23 cellular contexts compared by ENCODE assay signal in the genomic region with DNA sequence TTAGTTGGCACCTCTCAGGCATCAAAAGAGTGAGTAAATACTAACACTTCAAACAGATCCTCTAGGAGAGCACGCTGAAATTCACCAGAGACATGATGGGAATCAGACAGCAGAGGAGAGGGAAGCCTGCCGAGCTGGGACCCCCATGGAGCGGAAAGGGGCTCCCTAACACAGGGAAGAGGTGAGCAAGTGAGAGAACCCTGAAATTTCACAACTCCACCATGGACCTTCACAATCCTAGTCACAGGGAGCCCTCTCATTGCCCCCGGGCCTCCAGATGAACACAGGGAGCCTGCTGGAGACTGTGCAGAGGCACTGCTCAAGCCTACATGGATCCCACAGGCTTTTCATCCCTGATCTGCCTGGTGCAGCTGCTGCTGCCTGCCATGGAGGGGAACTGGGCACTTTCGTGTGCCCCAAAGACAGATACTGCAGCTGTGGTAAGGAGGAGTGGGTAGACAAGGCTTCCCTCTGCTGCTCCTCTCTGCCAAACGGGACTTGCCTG. TPM values are rescaled to one million over a fixed set of nuclear protein-coding genes. Genes with fewer than 3 reads are reported as not detected.
DNase-seq lines count a peak whose midpoint lies in the region; ATAC-seq, FAIRE-seq and TF ChIP-seq lines count a peak whose summit lies in the region.
"Had no signal": no experiment of that assay in that cellular context is flagged by ENCODE, and none has a peak within 500 bp of the region (broad histone marks: within the 10 kb centered on the region; RNA-seq: fewer than 3 reads in every experiment).

No MANE protein-coding gene starts in this region.

- H4K91ac ChIP-seq in trophoblast cell (ENCODE audit: low read depth, low read length), result no peak overlapping the region

- TF ChIP-seq CTCF in GM12878 (IDR thresholded peaks at IDR 0.05 in 2 of 3, conservative IDR thresholded peaks at IDR 0.05 in 1 of 3; ENCODE audit: control insufficient read depth in 2 of 3, extremely low read depth in 1 of 3, insufficient read depth in 1 of 3, low read depth in 3 of 3, low read length in 3 of 3), result no peak
- no peak for TF ChIP-seq CTCF in smooth muscle cell (IDR thresholded peaks at IDR 0.05; ENCODE audit: borderline replicate concordance, insufficient read depth, poor library complexity, severe bottlenecking)

- H3K4me3 Mint-ChIP-seq in CD4-positive, alpha-beta memory T cell, result no peak overlapping the region
- no peak overlapping the region for H3K4me3 Mint-ChIP-seq in stimulated activated memory B cell treated with anti-CD40 and anti-IgM and Interleukin-4, amounts not matched to agents 10 μg/mL and 1 μg/mL and 100 μg/mL, for 72 hours
- H3K4me3 Mint-ChIP-seq: central memory CD8-positive, alpha-beta T cell; effector memory CD8-positive, alpha-beta T cell; immature natural killer cell; naive thymus-derived CD4-positive, alpha-beta T cell had no signal

- RAD21 ChIA-PET in GM12878 (lab: Charles Lee; ENCODE audit: unreplicated experiment), result no interaction called here

- H3K9ac ChIP-seq in GM12878 (ENCODE audit: control insufficient read depth, insufficient read depth, low read length), result no peak overlapping the region
- H3K9ac ChIP-seq in trophoblast cell (ENCODE audit: low read length), result no peak overlapping the region
- no peak overlapping the region for H3K9ac ChIP-seq in smooth muscle cell (ENCODE audit: low read depth)

- no peaks in the 10 kb centered on the region for H3K79me1 ChIP-seq in trophoblast cell (ENCODE audit: low read length)

- FAIRE-seq in GM12878 (lab: Jason Lieb, UNC), result no peak
- FAIRE-seq: small intestine had no signal

- SMC1A ChIA-PET in GM12878 (lab: Charles Lee; ENCODE audit: uncharacterized antibody, unreplicated experiment), result no interaction called here

- H3K4me1 ChIP-seq in CD4-positive, alpha-beta memory T cell (ENCODE audit: insufficient read depth, low read length), result no peaks in the 10 kb centered on the region
- H3K4me1 ChIP-seq in GM12878 (ENCODE audit: control insufficient read depth, insufficient read depth, low read length), result no peaks in the 10 kb centered on the region
- peaks cover 4% of the 10 kb centered on the region in 2 experiments for H3K4me1 ChIP-seq in trophoblast cell (ENCODE audit: control insufficient read depth in 1 of 2, insufficient read depth in 2 of 2, low read length in 2 of 2)
- H3K4me1 ChIP-seq in smooth muscle cell (ENCODE audit: low read depth), result no peaks in the 10 kb centered on the region
- H3K4me1 ChIP-seq: tibial artery had no signal

- no peak overlapping the region for H3K14ac ChIP-seq in trophoblast cell (ENCODE audit: low read length)

- H3K27ac ChIP-seq in CD4-positive, alpha-beta memory T cell (ENCODE audit: low read depth, low read length), result no peak overlapping the region
- H3K27ac ChIP-seq in GM12878 (ENCODE audit: control insufficient read depth, insufficient read depth), result no peak overlapping the region
- H3K27ac ChIP-seq in trophoblast cell (ENCODE audit: low read depth, low read length), result no peak overlapping the region
- no peak overlapping the region for H3K27ac ChIP-seq in smooth muscle cell (ENCODE audit: low read depth)
- H3K27ac ChIP-seq: heart left ventricle, lower lobe of right lung, tibial artery had no signal

- WGBS in GM12878 (ENCODE audit: insufficient coverage, insufficient replicate concordance, low lambda C conversion rate, missing lambda C conversion rate), result 43% methylated on average over 6 of the region's 6 CpGs
- WGBS in trophoblast cell (ENCODE audit: extremely low coverage, insufficient coverage, insufficient read length), result no CpG with 5 or more reads among the region's 6 CpGs
- 72% methylated on average over 6 of the region's 6 CpGs for WGBS in smooth muscle cell (ENCODE audit: low lambda C conversion rate)

- TF ChIP-seq POLR2A in GM12878 (IDR thresholded peaks at IDR 0.05; ENCODE audit: low read depth, low read length), result no peak

- peak; percentile 11; the same call in 1 of the 3 replicates for ATAC-seq in GM12878
- no peak for ATAC-seq in stimulated activated memory B cell treated with anti-CD40 and anti-IgM and Interleukin-4, amounts not matched to agents 10 μg/mL and 1 μg/mL and 100 μg/mL, for 72 hours
- ATAC-seq: naive thymus-derived CD4-positive, alpha-beta T cell had no signal

- DNase-seq in activated T-cell treated with anti-CD3 and anti-CD28 coated beads, Interleukin-2, amount 50 U/mL, for 1 hour, result peak; percentile 14
- DNase-seq in activated T-cell treated with anti-CD3 and anti-CD28 coated beads for 4 hours (no peak), GM12878 (ENCODE audit: low read depth, low spot score) (no peak), trophoblast cell (no peak), smooth muscle cell (lab: John Stamatoyannopoulos, UW; ENCODE audit: unreplicated experiment) (no peak), G401 (ENCODE audit: low spot score) (no peak)
- DNase-seq in CD4-positive, alpha-beta memory T cell, result no peak
- DNase-seq: activated gamma-delta T cell treated with Interleukin-2 at 50 U/mL for 16 hours; effector memory CD8-positive, alpha-beta T cell; immature natural killer cell; lower lobe of right lung; NCI-H1092; NCI-H2081 treated with DMSO at 0.1 percent for 48 hours; NK-92 treated with Interleukin-12 subunit alpha and Interleukin-12 subunit beta, amount 100 ng/mL, for 24 hours; small intestine had no signal

- H3K79me2 ChIP-seq in GM12878 (ENCODE audit: control insufficient read depth, insufficient read depth, low read length), result no peaks in the 10 kb centered on the region
- no peaks in the 10 kb centered on the region for H3K79me2 ChIP-seq in trophoblast cell (ENCODE audit: control insufficient read depth, insufficient read depth, low read length, poor library complexity)
- no peaks in the 10 kb centered on the region for H3K79me2 ChIP-seq in smooth muscle cell (ENCODE audit: low read depth)

- peaks cover 0 to 14% (median 9%) of the 10 kb centered on the region in 4 donors for H3K4me1 Mint-ChIP-seq in CD4-positive, alpha-beta memory T cell
- H3K4me1 Mint-ChIP-seq in stimulated activated memory B cell treated with anti-CD40 and anti-IgM and Interleukin-4, amounts not matched to agents 10 μg/mL and 1 μg/mL and 100 μg/mL, for 72 hours, result no peaks in the 10 kb centered on the region
- H3K4me1 Mint-ChIP-seq: immature natural killer cell had no signal

- no TSS peak for BruUV-seq in GM12878 (replicated peaks; lab: Mats Ljungman, UMichigan)

- no peak overlapping the region for H3K4ac ChIP-seq in trophoblast cell (ENCODE audit: low read depth, low read length)

- in situ Hi-C loops in GM12878 (cut with MboI), result no loop called here
- in situ Hi-C loops in G401 (cut with HindIII; ENCODE audit: low sequenced_read_pairs), result loop anchor here (25.0 kb wide), 1 partner anchor 310 kb away; no protein-coding TSS in a partner anchor

- peak overlapping the region in 4 of 7 donors; percentile 30 to 72 (median 48) for H3K27ac Mint-ChIP-seq in CD4-positive, alpha-beta memory T cell
- H3K27ac Mint-ChIP-seq in stimulated activated memory B cell treated with anti-CD40 and anti-IgM and Interleukin-4, amounts not matched to agents 10 μg/mL and 1 μg/mL and 100 μg/mL, for 72 hours, result no peak overlapping the region
- H3K27ac Mint-ChIP-seq: immature natural killer cell had no signal

- CTCF ChIA-PET in CD4-positive, alpha-beta memory T cell (lab: Charles Lee; ENCODE audit: partially characterized antibody), result interaction anchor here (2.5 to 3.5 kb wide), 2 partner anchors 8 to 98 kb away, joined by 9 to 15 read pairs; no protein-coding TSS in a partner anchor
- CTCF ChIA-PET in GM12878 (lab: Yijun Ruan, JAX), result interaction anchor here (1.0 to 1.4 kb wide), 3 partner anchors 10 to 317 kb away, joined by 3 to 4 read pairs (median 3); no protein-coding TSS in a partner anchor

- H3K9me3 ChIP-seq in CD4-positive, alpha-beta memory T cell (ENCODE audit: control insufficient read depth in 1 of 2, low read length in 2 of 2), result peaks cover 0 to 3% of the 10 kb centered on the region in 2 donors
- H3K9me3 ChIP-seq in GM12878 (replicated peaks; ENCODE audit: control insufficient read depth, insufficient read depth, low read length), result no peaks in the 10 kb centered on the region; the same call in 1 of the 3 replicates
- peaks cover 12% of the 10 kb centered on the region for H3K9me3 ChIP-seq in trophoblast cell (ENCODE audit: insufficient read depth, low read depth, low read length)
- no peaks in the 10 kb centered on the region for H3K9me3 ChIP-seq in smooth muscle cell (replicated peaks; ENCODE audit: low read depth)
- H3K9me3 ChIP-seq: lower lobe of right lung, tibial artery had no signal

- peak overlapping the region; percentile 6 for H2AK5ac ChIP-seq in trophoblast cell (ENCODE audit: low read length)

- H2AFZ ChIP-seq in GM12878 (ENCODE audit: control insufficient read depth, low read depth, low read length), result no peak overlapping the region
- H2AFZ ChIP-seq in trophoblast cell (ENCODE audit: insufficient read depth, low read length, poor library complexity), result no peak overlapping the region
- no peak overlapping the region for H2AFZ ChIP-seq in smooth muscle cell (ENCODE audit: low read depth)

- H2BK120ac ChIP-seq in trophoblast cell (ENCODE audit: insufficient read depth, low read length, poor library complexity), result no peak overlapping the region

- H3K18ac ChIP-seq in trophoblast cell (ENCODE audit: low read length), result no peak overlapping the region

- no peak overlapping the region for H3K4me3 ChIP-seq in CD4-positive, alpha-beta memory T cell (ENCODE audit: low read length in 2 of 2)
- H3K4me3 ChIP-seq in GM12878 (no peak overlapping the region), trophoblast cell (ENCODE audit: low read depth, low read length) (no peak overlapping the region), smooth muscle cell (no peak overlapping the region)
- H3K4me3 ChIP-seq: heart left ventricle, lower lobe of right lung, tibial artery had no signal

- peaks cover 0 to 18% (median 4%) of the 10 kb centered on the region in 8 donors for H3K9me3 Mint-ChIP-seq in CD4-positive, alpha-beta memory T cell
- H3K9me3 Mint-ChIP-seq in stimulated activated memory B cell treated with anti-CD40 and anti-IgM and Interleukin-4, amounts not matched to agents 10 μg/mL and 1 μg/mL and 100 μg/mL, for 72 hours, result peaks cover 10% of the 10 kb centered on the region
- H3K9me3 Mint-ChIP-seq: central memory CD8-positive, alpha-beta T cell; effector memory CD8-positive, alpha-beta T cell had no signal

- no peak overlapping the region for H4K8ac ChIP-seq in trophoblast cell (ENCODE audit: low read depth, low read length)

- H3K27me3 Mint-ChIP-seq in CD4-positive, alpha-beta memory T cell, result no peaks in the 10 kb centered on the region
- no peaks in the 10 kb centered on the region for H3K27me3 Mint-ChIP-seq in stimulated activated memory B cell treated with anti-CD40 and anti-IgM and Interleukin-4, amounts not matched to agents 10 μg/mL and 1 μg/mL and 100 μg/mL, for 72 hours
- H3K27me3 Mint-ChIP-seq: central memory CD8-positive, alpha-beta T cell; effector memory CD8-positive, alpha-beta T cell; naive thymus-derived CD4-positive, alpha-beta T cell had no signal

- peak overlapping the region; percentile 20 for H2BK12ac ChIP-seq in trophoblast cell (ENCODE audit: low read length)

- no peaks in the 10 kb centered on the region for H3F3A ChIP-seq in smooth muscle cell (ENCODE audit: low read depth)

- H2BK5ac ChIP-seq in trophoblast cell (ENCODE audit: low read depth, low read length, poor library complexity), result no peak overlapping the region

- TF ChIP-seq EP300 in GM12878 (IDR thresholded peaks at IDR 0.05; ENCODE audit: borderline replicate concordance in 1 of 2, control insufficient read depth in 1 of 2, low read depth in 2 of 2, low read length in 2 of 2), result no peak

- H4K12ac ChIP-seq in trophoblast cell (ENCODE audit: low read depth, low read length), result no peak overlapping the region

- intact Hi-C loops in CD4-positive, alpha-beta memory T cell (cut with micrococcal nuclease), result loop anchor here (1.0 kb wide), 1 partner anchor 98 kb away; no protein-coding TSS in a partner anchor
- intact Hi-C loops in GM12878 (cut with micrococcal nuclease; ENCODE audit: unreplicated experiment), result loop anchor here (10.0 kb wide), 2 partner anchors 297 to 993 kb away; no protein-coding TSS in a partner anchor

- TF ChIP-seq RAD21 in GM12878 (IDR thresholded peaks at IDR 0.05; ENCODE audit: insufficient read depth, low read depth, low read length), result no peak

- POLR2A ChIA-PET in CD4-positive, alpha-beta memory T cell (lab: Charles Lee; ENCODE audit: partially characterized antibody), result no interaction called here
- POLR2A ChIA-PET in GM12878 (lab: Charles Lee), result no interaction called here

- H4K20me1 ChIP-seq in GM12878 (ENCODE audit: control insufficient read depth, insufficient read depth), result no peaks in the 10 kb centered on the region
- no peaks in the 10 kb centered on the region for H4K20me1 ChIP-seq in smooth muscle cell (ENCODE audit: low read depth)

- peaks cover 5% of the 10 kb centered on the region for H3K36me3 ChIP-seq in CD4-positive, alpha-beta memory T cell (ENCODE audit: insufficient read depth, low read length)
- H3K36me3 ChIP-seq in GM12878 (ENCODE audit: control insufficient read depth in 2 of 2, insufficient read depth in 2 of 2, low read length in 1 of 2), result no peaks in the 10 kb centered on the region
- no peaks in the 10 kb centered on the region for H3K36me3 ChIP-seq in trophoblast cell (ENCODE audit: control insufficient read depth in 1 of 2, insufficient read depth in 2 of 2, low read length in 2 of 2)
- no peaks in the 10 kb centered on the region for H3K36me3 ChIP-seq in smooth muscle cell (ENCODE audit: low read depth)
- H3K36me3 ChIP-seq: heart left ventricle, lower lobe of right lung, tibial artery had no signal

- no peak overlapping the region for H3K23ac ChIP-seq in trophoblast cell (ENCODE audit: low read length)

- H3K36me3 Mint-ChIP-seq in CD4-positive, alpha-beta memory T cell, result peaks cover 55 to 58% of the 10 kb centered on the region in 2 donors
- H3K36me3 Mint-ChIP-seq in stimulated activated memory B cell treated with anti-CD40 and anti-IgM and Interleukin-4, amounts not matched to agents 10 μg/mL and 1 μg/mL and 100 μg/mL, for 72 hours, result peaks cover 6% of the 10 kb centered on the region

- no peaks in the 10 kb centered on the region for H3K27me3 ChIP-seq in CD4-positive, alpha-beta memory T cell (ENCODE audit: insufficient read depth, low read length)
- no peaks in the 10 kb centered on the region for H3K27me3 ChIP-seq in GM12878 (replicated peaks in 1 of 2; ENCODE audit: control insufficient read depth in 2 of 2, insufficient read depth in 2 of 2, low read length in 1 of 2)
- H3K27me3 ChIP-seq in trophoblast cell (ENCODE audit: insufficient read depth, low read length), result no peaks in the 10 kb centered on the region
- H3K27me3 ChIP-seq in smooth muscle cell (ENCODE audit: low read depth), result no peaks in the 10 kb centered on the region
- H3K27me3 ChIP-seq: tibial artery had no signal

- H3K4me2 ChIP-seq in GM12878 (ENCODE audit: control insufficient read depth, insufficient read depth), result no peak overlapping the region
- H3K4me2 ChIP-seq in trophoblast cell (ENCODE audit: low read length), result no peak overlapping the region
- H3K4me2 ChIP-seq in smooth muscle cell, result no peak overlapping the region

RNA-seq across cellular contexts. Expression of a gene that starts 59.2 kb away (rescaled TPM):
- total RNA-seq in CD4-positive, alpha-beta memory T cell, result not detected
- not detected for polyA plus RNA-seq in CD4-positive, alpha-beta memory T cell
- total RNA-seq in GM12878 (2013; cell fraction: nucleolus; rRNA removed), result not detected in 2 replicates
- total RNA-seq in GM12878 (2014; rRNA removed) (not detected in 2 replicates), GM12878 (2014; rRNA removed; fragmentation: Illumina TruSeq; extraction: Trizol) (not detected in 2 replicates), GM12878 (2021) (not detected in 2 replicates), smooth muscle cell (not detected in 2 replicates)
- not detected for polyA plus RNA-seq in GM12878 (2011; ENCODE audit: low read depth)
- polyA plus RNA-seq in GM12878 (2011; rRNA removed) (not detected in 2 replicates), GM12878 (2014; fragmentation: Illumina TruSeq; extraction: Trizol) (not detected in 2 replicates), GM12878 (2014; fragmentation: Nextera tagmentation; extraction: Ambion mirVana) (not detected), GM12878 (2014; rRNA removed) (not detected in 2 replicates), GM12878 (2016; fragmentation: Nextera tagmentation; extraction: Ambion mirVana) (not detected), smooth muscle cell (not detected in 2 replicates)
- polyA plus RNA-seq in GM12878 (2011; cell fraction: cytosol; rRNA removed), result not detected in 2 replicates
- 0.13 TPM in 1 of 2 replicates, not detected in the other for polyA plus RNA-seq in GM12878 (2011; cell fraction: nucleus; rRNA removed)
- not detected in 2 replicates for polyA plus RNA-seq in GM12878 (2012)
- polyA minus RNA-seq in GM12878 (2011; rRNA and poly(A)+ RNA removed), result not detected in 2 replicates
- polyA minus RNA-seq in GM12878 (2011; cell fraction: cytosol; rRNA and poly(A)+ RNA removed), result not detected in 2 replicates
- polyA minus RNA-seq in GM12878 (2011; cell fraction: nucleus; rRNA and poly(A)+ RNA removed), result not detected in 2 replicates
- polyA plus RNA-seq in trophoblast cell (2013), result 0.03 and 0.12 TPM in 2 replicates
- not detected in 2 replicates for total RNA-seq in G401 (2014; rRNA removed; shearing (Covaris generic))
- total RNA-seq: Daoy; lower lobe of right lung; NCI-H460; T-helper 2 cell treated with Interferon-gamma antibody and Interleukin-4, amounts not matched to agents 100 ng/mL and 5 ng/mL, for 36 hours had no signal
- polyA plus RNA-seq: immature natural killer cell; naive thymus-derived CD4-positive, alpha-beta T cell had no signal
